25 cellular contexts compared by ENCODE assay signal in the genomic region with DNA sequence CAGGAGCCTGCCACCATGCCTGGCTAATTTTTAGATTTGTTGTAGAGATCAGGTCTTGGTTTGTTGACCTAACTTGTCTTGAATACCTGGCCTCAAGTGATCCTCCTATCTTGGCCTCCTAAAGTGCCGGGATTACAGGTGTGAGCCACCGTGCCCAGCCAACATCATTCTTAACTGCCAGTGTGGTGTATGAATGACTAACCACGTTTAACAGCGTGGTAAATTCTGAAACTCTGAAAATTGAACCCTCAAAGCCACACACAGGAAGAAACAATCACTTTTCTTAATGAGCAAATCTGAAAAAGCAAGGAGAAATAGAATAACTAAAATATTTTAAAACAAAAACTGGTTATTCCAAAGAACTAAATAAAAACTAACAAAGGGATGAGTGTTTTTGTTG. TPM values are rescaled to one million over a fixed set of nuclear protein-coding genes. Genes with fewer than 3 reads are reported as not detected.
"Had no signal": no experiment of that assay in that cellular context is flagged by ENCODE, and none has a peak within 500 bp of the region (broad histone marks: within the 10 kb centered on the region; RNA-seq: fewer than 3 reads in every experiment).

No MANE protein-coding gene starts in this region.

- H3K4me3 ChIP-seq: ascending aorta, colonic mucosa, gastrocnemius medialis, lung, right atrium auricular region, suprapubic skin, transverse colon, uterus had no signal

- H3K4me1 ChIP-seq: colonic mucosa, uterus had no signal

- ATAC-seq: gastrocnemius medialis, left lobe of liver had no signal

- H3K27me3 Mint-ChIP-seq: activated CD4-positive, alpha-beta T cell treated with anti-CD3 and anti-CD28 coated beads, Interleukin-2, amount 10 ng/mL, durations not matched to agents 24 days and 14 days; central memory CD8-positive, alpha-beta T cell had no signal

- H3K27me3 ChIP-seq: ascending aorta, colonic mucosa, gastrocnemius medialis, right atrium auricular region, suprapubic skin, transverse colon, uterus had no signal

- H3K36me3 ChIP-seq: colonic mucosa, uterus had no signal

- H3K9me3 Mint-ChIP-seq: activated CD4-positive, alpha-beta T cell treated with anti-CD3 and anti-CD28 coated beads, Interleukin-2, amount 10 ng/mL, durations not matched to agents 24 days and 14 days; central memory CD8-positive, alpha-beta T cell; nephron progenitor cell; T-helper 2 cell treated with Interferon-gamma antibody and Interleukin-4, amounts not matched to agents 5 μg/mL and 100 μg/mL, for 36 hours had no signal

- H3K27ac ChIP-seq: ascending aorta, colonic mucosa, gastrocnemius medialis, right atrium auricular region, suprapubic skin, transverse colon, uterus had no signal

- DNase-seq: activated CD4-positive, alpha-beta T cell treated with anti-CD3 and anti-CD28 coated beads, Interleukin-2, amount 10 ng/mL, durations not matched to agents 24 days and 14 days; activated gamma-delta T cell; colonic mucosa; gastrocnemius medialis; head of caudate nucleus; kidney; nephron progenitor cell; occipital lobe; SK-N-SH; stimulated activated CD4-positive, alpha-beta T cell treated with anti-CD3 and anti-CD28 coated beads, Interleukin-12 subunit alpha, Interleukin-12 subunit beta, amount 100 ng/mL, for 4 hours; stimulated activated CD4-positive, alpha-beta T cell treated with anti-CD3 and anti-CD28 coated beads, Interleukin-1b, Interleukin-23, amount 100 ng/mL, for 48 hours; stimulated activated CD8-positive, alpha-beta memory T cell treated with anti-CD3 and anti-CD28 coated beads, Interleukin-4, amount 100 ng/mL, for 48 hours; stimulated activated naive CD4-positive, alpha-beta T cell treated with Interleukin-2 at 50 U/mL for 16 hours; transverse colon; uterus had no signal

- H3K4me3 Mint-ChIP-seq: activated CD4-positive, alpha-beta T cell treated with anti-CD3 and anti-CD28 coated beads, Interleukin-2, amount 10 ng/mL, durations not matched to agents 24 days and 14 days; central memory CD8-positive, alpha-beta T cell; nephron progenitor cell; T-helper 2 cell treated with Interferon-gamma antibody and Interleukin-4, amounts not matched to agents 5 μg/mL and 100 μg/mL, for 36 hours had no signal

- H3K9me3 ChIP-seq: ascending aorta, colonic mucosa, gastrocnemius medialis, right atrium auricular region, SK-N-SH, suprapubic skin, transverse colon, uterus had no signal

- H3K27ac Mint-ChIP-seq: activated CD4-positive, alpha-beta T cell treated with anti-CD3 and anti-CD28 coated beads, Interleukin-2, amount 10 ng/mL, durations not matched to agents 24 days and 14 days; nephron progenitor cell; T-helper 2 cell treated with Interferon-gamma antibody and Interleukin-4, amounts not matched to agents 5 μg/mL and 100 μg/mL, for 36 hours had no signal

RNA-seq across cellular contexts. Expression of gene ASCL3, which starts 14.0 kb away (rescaled TPM):
- total RNA-seq: activated CD4-positive, alpha-beta T cell treated with anti-CD3 and anti-CD28 coated beads, Interleukin-2, amount 10 ng/mL, durations not matched to agents 24 days and 14 days; activated CD8-positive, alpha-beta memory T cell treated with anti-CD3 and anti-CD28 coated beads for 36 hours; ascending aorta; colonic mucosa; gastrocnemius medialis; kidney; left lobe of liver; lung; occipital lobe; posterior vena cava; right atrium auricular region; suprapubic skin; transverse colon; uterus had no signal
- polyA plus RNA-seq: esophagus, lung, SK-N-SH had no signal

RNA-seq across cellular contexts. Expression of gene C11orf16, which starts 24.1 kb away (rescaled TPM):
- total RNA-seq: activated CD4-positive, alpha-beta T cell treated with anti-CD3 and anti-CD28 coated beads, Interleukin-2, amount 10 ng/mL, durations not matched to agents 24 days and 14 days; activated CD8-positive, alpha-beta memory T cell treated with anti-CD3 and anti-CD28 coated beads for 36 hours; ascending aorta; colonic mucosa; gastrocnemius medialis; left lobe of liver; occipital lobe; posterior vena cava; right atrium auricular region; suprapubic skin; transverse colon had no signal
- polyA plus RNA-seq: esophagus, SK-N-SH had no signal
